Comparison of ENCODE assay signal across 23 cellular contexts in genomic region chr10:67487199-67487598, GRCh38.
"Had no signal": no experiment of that assay in that cellular context is flagged by ENCODE, and none has a peak within 500 bp of the region (broad histone marks: within the 10 kb centered on the region; RNA-seq: fewer than 3 reads in every experiment).

No MANE protein-coding gene starts in this region.

- H3K9me3 Mint-ChIP-seq: activated T-helper 2 cell treated with anti-CD3 and anti-CD28 coated beads, Interferon-gamma antibody, Interleukin-2, Interleukin-4, amounts not matched to agents 10 μg/mL and 5 μg/mL and 100 μg/mL, durations not matched to agents 14 hours and 24 hours and 36 hours; dendritic cell treated with granulocyte-macrophage colony-stimulating factor and Interleukin-4, amounts not matched to agents 40 ng/mL and 50 ng/mL, for 4 days; type B pancreatic cell had no signal

- H3K4me3 ChIP-seq: breast epithelium, gastrocnemius medialis, heart left ventricle, mucosa of descending colon, neural progenitor cell, prostate gland, right lobe of liver, testis had no signal

- H3K27ac Mint-ChIP-seq: activated CD8-positive, alpha-beta memory T cell treated with anti-CD3 and anti-CD28 coated beads, Interleukin-2, amount 10 ng/mL, durations not matched to agents 7 days and 5 days; activated T-helper 2 cell treated with anti-CD3 and anti-CD28 coated beads, Interferon-gamma antibody, Interleukin-2, Interleukin-4, amounts not matched to agents 10 μg/mL and 5 μg/mL and 100 μg/mL, durations not matched to agents 14 hours and 24 hours and 36 hours; dendritic cell treated with granulocyte-macrophage colony-stimulating factor and Interleukin-4, amounts not matched to agents 40 ng/mL and 50 ng/mL, for 4 days; memory B cell; naive thymus-derived CD4-positive, alpha-beta T cell; neural progenitor cell; type B pancreatic cell had no signal

- DNase-seq: activated CD4-positive, alpha-beta T cell treated with anti-CD3 and anti-CD28 coated beads for 1 hour; activated CD4-positive, alpha-beta T cell treated with anti-CD3 and anti-CD28 coated beads, Interleukin-2, amount 50 U/mL, for 4 hours; activated CD8-positive, alpha-beta memory T cell treated with anti-CD3 and anti-CD28 coated beads, Interleukin-2, amount 10 ng/mL, durations not matched to agents 7 days and 5 days; activated naive CD4-positive, alpha-beta T cell treated with Interleukin-2 at 50 U/mL for 16 hours; effector CD8-positive, alpha-beta T cell; gastrocnemius medialis; heart left ventricle; mucosa of descending colon; naive thymus-derived CD4-positive, alpha-beta T cell; right lobe of liver; small intestine; stimulated activated CD4-positive, alpha-beta T cell treated with anti-CD3 and anti-CD28 coated beads, Interleukin-15, amount 100 ng/mL, for 24 hours; stimulated activated CD4-positive, alpha-beta T cell treated with anti-CD3 and anti-CD28 coated beads, Interleukin-2, amount 100 ng/mL, for 48 hours; testis; WERI-Rb-1 had no signal

- H3K27me3 Mint-ChIP-seq: activated CD8-positive, alpha-beta memory T cell treated with anti-CD3 and anti-CD28 coated beads, Interleukin-2, amount 10 ng/mL, durations not matched to agents 7 days and 5 days; dendritic cell treated with granulocyte-macrophage colony-stimulating factor and Interleukin-4, amounts not matched to agents 40 ng/mL and 50 ng/mL, for 4 days; type B pancreatic cell had no signal

- H3K4me3 Mint-ChIP-seq: activated CD8-positive, alpha-beta memory T cell treated with anti-CD3 and anti-CD28 coated beads, Interleukin-2, amount 10 ng/mL, durations not matched to agents 7 days and 5 days; dendritic cell treated with granulocyte-macrophage colony-stimulating factor and Interleukin-4, amounts not matched to agents 40 ng/mL and 50 ng/mL, for 4 days; memory B cell; naive thymus-derived CD4-positive, alpha-beta T cell; neural progenitor cell; type B pancreatic cell had no signal

- H3K36me3 Mint-ChIP-seq: activated CD8-positive, alpha-beta memory T cell treated with anti-CD3 and anti-CD28 coated beads, Interleukin-2, amount 10 ng/mL, durations not matched to agents 7 days and 5 days; memory B cell; naive thymus-derived CD4-positive, alpha-beta T cell; neural progenitor cell; type B pancreatic cell had no signal

- ATAC-seq: activated CD8-positive, alpha-beta memory T cell treated with anti-CD3 and anti-CD28 coated beads, Interleukin-2, amount 10 ng/mL, durations not matched to agents 7 days and 5 days; esophagus mucosa; gastrocnemius medialis; mucosa of descending colon; naive thymus-derived CD4-positive, alpha-beta T cell; right lobe of liver had no signal

- H3K4me1 Mint-ChIP-seq: activated CD8-positive, alpha-beta memory T cell treated with anti-CD3 and anti-CD28 coated beads, Interleukin-2, amount 10 ng/mL, durations not matched to agents 7 days and 5 days; memory B cell; naive thymus-derived CD4-positive, alpha-beta T cell; neural progenitor cell had no signal

- H3K27ac ChIP-seq: breast epithelium, gastrocnemius medialis, heart left ventricle, neural progenitor cell, prostate gland, right lobe of liver, testis, WERI-Rb-1 had no signal
